ENCODE assay signal across 20 cellular contexts in genomic region chr2:232535761-232536530, GRCh38. TPM values are rescaled to one million over a fixed set of nuclear protein-coding genes. Genes with fewer than 3 reads are reported as not detected.
DNase-seq lines count a peak whose midpoint lies in the region; ATAC-seq, FAIRE-seq and TF ChIP-seq lines count a peak whose summit lies in the region.
"Had no signal": no experiment of that assay in that cellular context is flagged by ENCODE, and none has a peak within 500 bp of the region (broad histone marks: within the 10 kb centered on the region; RNA-seq: fewer than 3 reads in every experiment).

No MANE protein-coding gene starts in this region.

- H3K27me3 ChIP-seq in astrocyte (ENCODE audit: insufficient read depth, low read length), result no peaks in the 10 kb centered on the region
- H3K27me3 ChIP-seq in osteoblast (ENCODE audit: insufficient read depth, low read length), result peaks cover 16% of the 10 kb centered on the region
- H3K27me3 ChIP-seq in A673 (replicated peaks; ENCODE audit: insufficient read depth, low read depth, low read length, poor library complexity), result no peaks in the 10 kb centered on the region

- CTCF ChIA-PET in A673 (lab: Charles Lee), result no interaction called here

- no peaks in the 10 kb centered on the region for H3K79me2 ChIP-seq in astrocyte (ENCODE audit: insufficient read depth, low read length)
- no peaks in the 10 kb centered on the region for H3K79me2 ChIP-seq in osteoblast (ENCODE audit: insufficient read depth, low read length)

- H3K27me3 Mint-ChIP-seq in activated naive CD8-positive, alpha-beta T cell treated with anti-CD3 and anti-CD28 coated beads, Interleukin-2, amount 10 ng/mL, durations not matched to agents 7 days and 5 days, result peaks cover 7% of the 10 kb centered on the region
- peaks cover 4% of the 10 kb centered on the region for H3K27me3 Mint-ChIP-seq in activated naive CD8-positive, alpha-beta T cell treated with anti-CD3 and anti-CD28 coated beads, Interleukin-2, amount 50 U/mL, for 24 hours
- peaks cover 3% of the 10 kb centered on the region for H3K27me3 Mint-ChIP-seq in astrocyte (ENCODE audit: low read depth, unreplicated experiment)

- H3K27ac Mint-ChIP-seq in activated naive CD8-positive, alpha-beta T cell treated with anti-CD3 and anti-CD28 coated beads, Interleukin-2, amount 10 ng/mL, durations not matched to agents 7 days and 5 days, result no peak overlapping the region
- no peak overlapping the region for H3K27ac Mint-ChIP-seq in activated naive CD8-positive, alpha-beta T cell treated with anti-CD3 and anti-CD28 coated beads, Interleukin-2, amount 50 U/mL, for 24 hours
- H3K27ac Mint-ChIP-seq in astrocyte (ENCODE audit: unreplicated experiment), result no peak overlapping the region
- H3K27ac Mint-ChIP-seq: B cell; CD8-positive, alpha-beta T cell; H9; IgD-negative memory B cell had no signal

- no peak overlapping the region for H3K4me3 Mint-ChIP-seq in activated naive CD8-positive, alpha-beta T cell treated with anti-CD3 and anti-CD28 coated beads, Interleukin-2, amount 10 ng/mL, durations not matched to agents 7 days and 5 days
- no peak overlapping the region for H3K4me3 Mint-ChIP-seq in activated naive CD8-positive, alpha-beta T cell treated with anti-CD3 and anti-CD28 coated beads, Interleukin-2, amount 50 U/mL, for 24 hours
- peak overlapping the region; percentile 45 for H3K4me3 Mint-ChIP-seq in astrocyte (ENCODE audit: unreplicated experiment)
- H3K4me3 Mint-ChIP-seq: B cell; CD8-positive, alpha-beta T cell; H9; IgD-negative memory B cell had no signal

- no peak for TF ChIP-seq CTCF in astrocyte (IDR thresholded peaks at IDR 0.05; ENCODE audit: insufficient read depth, low read depth, low read length)
- no peak for TF ChIP-seq CTCF in osteoblast (IDR thresholded peaks at IDR 0.05; ENCODE audit: extremely low read depth, low read depth, low read length)
- no peak for TF ChIP-seq CTCF in A673 (conservative IDR thresholded peaks at IDR 0.05; ENCODE audit: low read depth, low read length)

- H3K9me3 ChIP-seq in astrocyte (ENCODE audit: insufficient read depth, low read depth, low read length) (peaks cover 4% of the 10 kb centered on the region), osteoblast (ENCODE audit: low read depth, low read length) (peaks cover 5% of the 10 kb centered on the region), A673 (ENCODE audit: low read depth, low read length, poor library complexity, severe bottlenecking) (no peaks in the 10 kb centered on the region)

- H3K4me2 ChIP-seq in astrocyte (ENCODE audit: low read length) (no peak overlapping the region), osteoblast (ENCODE audit: insufficient read depth, low read length) (no peak overlapping the region)

- H3K9me3 Mint-ChIP-seq in activated naive CD8-positive, alpha-beta T cell treated with anti-CD3 and anti-CD28 coated beads, Interleukin-2, amount 10 ng/mL, durations not matched to agents 7 days and 5 days, result peaks cover 2% of the 10 kb centered on the region
- no peaks in the 10 kb centered on the region for H3K9me3 Mint-ChIP-seq in activated naive CD8-positive, alpha-beta T cell treated with anti-CD3 and anti-CD28 coated beads, Interleukin-2, amount 50 U/mL, for 24 hours
- H3K9me3 Mint-ChIP-seq in astrocyte (ENCODE audit: unreplicated experiment), result peaks cover 3% of the 10 kb centered on the region
- H3K9me3 Mint-ChIP-seq: CD8-positive, alpha-beta T cell had no signal

- H4K20me1 ChIP-seq in astrocyte (ENCODE audit: insufficient read depth, low read length), result no peaks in the 10 kb centered on the region
- no peaks in the 10 kb centered on the region for H4K20me1 ChIP-seq in osteoblast (ENCODE audit: insufficient read depth, low read length)

- no peaks in the 10 kb centered on the region for H3K36me3 ChIP-seq in astrocyte (ENCODE audit: insufficient read depth, low read length)
- no peaks in the 10 kb centered on the region for H3K36me3 ChIP-seq in osteoblast (ENCODE audit: insufficient read depth, low read length)
- H3K36me3 ChIP-seq in A673 (ENCODE audit: insufficient read depth, low read length, poor library complexity, severe bottlenecking), result no peaks in the 10 kb centered on the region

- POLR2A ChIA-PET in activated naive CD8-positive, alpha-beta T cell treated with anti-CD3 and anti-CD28 coated beads, Interleukin-2, amount 10 ng/mL, durations not matched to agents 7 days and 5 days (lab: Charles Lee), result no interaction called here
- POLR2A ChIA-PET in A673 (lab: Charles Lee; ENCODE audit: low non-redundant PET), result no interaction called here

- H2AFZ ChIP-seq in astrocyte (ENCODE audit: low read depth, low read length), result no peak overlapping the region
- no peak overlapping the region for H2AFZ ChIP-seq in osteoblast (ENCODE audit: low read length)

- peaks cover 3% of the 10 kb centered on the region for H3K36me3 Mint-ChIP-seq in activated naive CD8-positive, alpha-beta T cell treated with anti-CD3 and anti-CD28 coated beads, Interleukin-2, amount 10 ng/mL, durations not matched to agents 7 days and 5 days
- H3K36me3 Mint-ChIP-seq in activated naive CD8-positive, alpha-beta T cell treated with anti-CD3 and anti-CD28 coated beads, Interleukin-2, amount 50 U/mL, for 24 hours (ENCODE audit: low read depth), result no peaks in the 10 kb centered on the region
- H3K36me3 Mint-ChIP-seq in astrocyte (ENCODE audit: low read depth, unreplicated experiment), result peaks cover 5% of the 10 kb centered on the region
- H3K36me3 Mint-ChIP-seq: CD8-positive, alpha-beta T cell; IgD-negative memory B cell had no signal

- DNase-seq in activated naive CD8-positive, alpha-beta T cell treated with anti-CD3 and anti-CD28 coated beads, Interleukin-2, amount 10 ng/mL, durations not matched to agents 7 days and 5 days, result peak; percentile 25
- no peak for DNase-seq in activated naive CD8-positive, alpha-beta T cell treated with anti-CD3 and anti-CD28 coated beads, Interleukin-2, amount 50 U/mL, for 24 hours
- DNase-seq in astrocyte (ENCODE audit: low read depth) (no peak), osteoblast (ENCODE audit: insufficient read length, low spot score, missing footprints) (peak; percentile 77), activated T-cell treated with anti-CD3 and anti-CD28 coated beads for 4 hours (no peak), A673 (ENCODE audit: low spot score) (no peak)
- DNase-seq: C1 segment of cervical spinal cord; CD8-positive, alpha-beta T cell; COR-L47; DMS53; GF-D8; GOT3; H9; KG1 had no signal

- intact Hi-C loops in A673 (cut with micrococcal nuclease; ENCODE audit: unreplicated experiment), result no loop called here

- no peak for FAIRE-seq in astrocyte (lab: Jason Lieb, UNC)
- FAIRE-seq: D721Med had no signal

- no peak overlapping the region for H3K9ac ChIP-seq in astrocyte (ENCODE audit: low read length)

- H3K4me1 Mint-ChIP-seq in activated naive CD8-positive, alpha-beta T cell treated with anti-CD3 and anti-CD28 coated beads, Interleukin-2, amount 10 ng/mL, durations not matched to agents 7 days and 5 days, result peaks cover 9% of the 10 kb centered on the region
- peaks cover 7% of the 10 kb centered on the region for H3K4me1 Mint-ChIP-seq in activated naive CD8-positive, alpha-beta T cell treated with anti-CD3 and anti-CD28 coated beads, Interleukin-2, amount 50 U/mL, for 24 hours
- peaks cover 2% of the 10 kb centered on the region for H3K4me1 Mint-ChIP-seq in astrocyte (ENCODE audit: low read depth, unreplicated experiment)

- H3K4me1 ChIP-seq in astrocyte (ENCODE audit: insufficient read depth, low read length), result no peaks in the 10 kb centered on the region
- H3K4me1 ChIP-seq in osteoblast (ENCODE audit: insufficient read depth, low read length), result no peaks in the 10 kb centered on the region
- no peaks in the 10 kb centered on the region for H3K4me1 ChIP-seq in A673 (ENCODE audit: insufficient read depth, low read length, poor library complexity, severe bottlenecking)

- ATAC-seq in activated naive CD8-positive, alpha-beta T cell treated with anti-CD3 and anti-CD28 coated beads, Interleukin-2, amount 10 ng/mL, durations not matched to agents 7 days and 5 days (ENCODE audit: low read depth), result no peak
- ATAC-seq in activated naive CD8-positive, alpha-beta T cell treated with anti-CD3 and anti-CD28 coated beads, Interleukin-2, amount 50 U/mL, for 24 hours, result no peak
- no peak for ATAC-seq in HG02840 (IDR thresholded peaks at IDR 0.05; ENCODE audit: low FRiP score, unreplicated experiment)
- ATAC-seq: CD8-positive, alpha-beta T cell had no signal

- BruUV-seq in A673 (replicated peaks; lab: Mats Ljungman, UMichigan), result no TSS peak

- no peak overlapping the region for H3K4me3 ChIP-seq in astrocyte (ENCODE audit: insufficient read depth, low read depth, low read length)
- no peak overlapping the region for H3K4me3 ChIP-seq in osteoblast (ENCODE audit: insufficient read depth, low read length)
- H3K4me3 ChIP-seq in A673 (ENCODE audit: low read depth, low read length, poor library complexity, severe bottlenecking), result no peak overlapping the region

- H3K27ac ChIP-seq in astrocyte (ENCODE audit: low read depth, low read length), result no peak overlapping the region
- H3K27ac ChIP-seq in osteoblast (ENCODE audit: low read depth, low read length), result no peak overlapping the region
- H3K27ac ChIP-seq in A673 (ENCODE audit: low read depth, low read length, poor library complexity, severe bottlenecking), result no peak overlapping the region

RNA-seq across cellular contexts. Expression of gene CHRNG, which starts 3.5 kb away (rescaled TPM):
- not detected for total RNA-seq in activated naive CD8-positive, alpha-beta T cell treated with anti-CD3 and anti-CD28 coated beads, Interleukin-2, amount 10 ng/mL, durations not matched to agents 7 days and 5 days
- total RNA-seq in astrocyte (not detected in 2 replicates), osteoblast (not detected in 2 replicates), A673 (2021) (not detected in 2 replicates)
- total RNA-seq: A172; B cell; CD8-positive, alpha-beta T cell; H9; HT1080 had no signal

RNA-seq across cellular contexts. Expression of gene CHRND, which starts 10.0 kb away (rescaled TPM):
- not detected for total RNA-seq in activated naive CD8-positive, alpha-beta T cell treated with anti-CD3 and anti-CD28 coated beads, Interleukin-2, amount 10 ng/mL, durations not matched to agents 7 days and 5 days
- total RNA-seq in astrocyte (not detected in 2 replicates), osteoblast (not detected in 2 replicates), A673 (2021) (not detected in 2 replicates)
- total RNA-seq: A172; B cell; CD8-positive, alpha-beta T cell; H9; HT1080 had no signal

RNA-seq across cellular contexts. Expression of gene TIGD1, which starts 14.4 kb away (rescaled TPM):
- 10 to 100 TPM; 11.7 to 12.8 TPM for total RNA-seq in activated naive CD8-positive, alpha-beta T cell treated with anti-CD3 and anti-CD28 coated beads, Interleukin-2, amount 10 ng/mL, durations not matched to agents 7 days and 5 days
- total RNA-seq in astrocyte (6.5 and 6.7 TPM in 2 replicates), osteoblast (5.8 and 6.8 TPM in 2 replicates), A673 (2021) (9.0 and 9.8 TPM in 2 replicates)

RNA-seq across cellular contexts. Expression of gene EIF4E2, which starts 14.5 kb away (rescaled TPM):
- 10 to 100 TPM; 61.0 to 65.2 TPM for total RNA-seq in activated naive CD8-positive, alpha-beta T cell treated with anti-CD3 and anti-CD28 coated beads, Interleukin-2, amount 10 ng/mL, durations not matched to agents 7 days and 5 days
- total RNA-seq in astrocyte (112 and 113 TPM in 2 replicates), osteoblast (70.6 and 83.7 TPM in 2 replicates), A673 (2021) (60.8 and 62.1 TPM in 2 replicates)

RNA-seq across cellular contexts. Expression of gene PRSS56, which starts 15.8 kb away (rescaled TPM):
- total RNA-seq in activated naive CD8-positive, alpha-beta T cell treated with anti-CD3 and anti-CD28 coated beads, Interleukin-2, amount 10 ng/mL, durations not matched to agents 7 days and 5 days, result not detected
- not detected in 2 replicates for total RNA-seq in astrocyte
- total RNA-seq in osteoblast, result not detected in 2 replicates
- total RNA-seq in A673 (2021), result not detected in 2 replicates
- total RNA-seq: A172; B cell; CD8-positive, alpha-beta T cell; H9; HT1080 had no signal

Comparison
In these comparisons a context has a peak if more than half of its experiments do, and no peak if none do; other contexts are left out.
1. DNase-seq: peak in activated naive CD8-positive, alpha-beta T cell treated with anti-CD3 and anti-CD28 coated beads, Interleukin-2, amount 10 ng/mL, durations not matched to agents 7 days and 5 days (single experiment) and osteoblast (single experiment); none in activated naive CD8-positive, alpha-beta T cell treated with anti-CD3 and anti-CD28 coated beads, Interleukin-2, amount 50 U/mL, for 24 hours (single experiment), astrocyte (single experiment), activated T-cell treated with anti-CD3 and anti-CD28 coated beads for 4 hours (single experiment) and A673 (single experiment).